Comparison of ENCODE assay signal across 9 cellular contexts in genomic region chr2:158457826-158458616, GRCh38. TPM values are rescaled to one million over a fixed set of nuclear protein-coding genes. Genes with fewer than 3 reads are reported as not detected.
DNase-seq lines count a peak whose midpoint lies in the region; ATAC-seq and TF ChIP-seq lines count a peak whose summit lies in the region.
"Had no signal": no experiment of that assay in that cellular context is flagged by ENCODE, and none has a peak within 500 bp of the region (broad histone marks: within the 10 kb centered on the region; RNA-seq: fewer than 3 reads in every experiment).

No MANE protein-coding gene starts in this region.

- H3K4me3 ChIP-seq in mucosa of rectum (ENCODE audit: low read length in 2 of 2), result peak overlapping the region; percentile 82 to 93

- peak; percentile 52 for ATAC-seq in GM18505 (IDR thresholded peaks at IDR 0.05; ENCODE audit: unreplicated experiment)
- ATAC-seq in HG03025 (IDR thresholded peaks at IDR 0.05; ENCODE audit: low FRiP score, unreplicated experiment), result peak; percentile 55
- ATAC-seq in esophagus mucosa, result peak; percentile 70

- TF ChIP-seq POLR2A in GM18505 (IDR thresholded peaks at IDR 0.05; ENCODE audit: borderline replicate concordance, extremely low read depth, insufficient read depth, insufficient read length), result peak; percentile 37

- H3K27ac ChIP-seq in mucosa of rectum (ENCODE audit: low read depth in 2 of 2, low read length in 2 of 2), result peak overlapping the region; percentile 88 to 93

- H3K27me3 ChIP-seq in mucosa of rectum (ENCODE audit: control insufficient read depth in 2 of 2, insufficient read depth in 2 of 2, low read length in 2 of 2), result no peaks in the 10 kb centered on the region

- H3K9ac ChIP-seq in mucosa of rectum (ENCODE audit: low read depth in 1 of 2, low read length in 2 of 2), result peak overlapping the region; percentile 60 to 86

- H3K4me1 ChIP-seq in mucosa of rectum (ENCODE audit: control insufficient read depth in 2 of 2, insufficient read depth in 2 of 2, low read length in 2 of 2), result peaks cover 9 to 12% of the 10 kb centered on the region in 2 donors

- peak; percentile 12 for TF ChIP-seq CTCF in AG09319 (IDR thresholded peaks at IDR 0.05; ENCODE audit: low read depth, low read length)

- H3K36me3 ChIP-seq in mucosa of rectum (ENCODE audit: control insufficient read depth in 2 of 2, insufficient read depth in 2 of 2, low read length in 2 of 2), result no peaks in the 10 kb centered on the region

- H3K9me3 ChIP-seq in mucosa of rectum (ENCODE audit: control insufficient read depth in 2 of 2, low read length in 2 of 2), result no peaks in the 10 kb centered on the region

- DNase-seq in AG09319 (ENCODE audit: extremely low read depth, low read depth), result no peak
- DNase-seq in NCI-H2227 treated with DMSO at 0.1 percent for 48 hours (lab: John Stamatoyannopoulos, UW), result peak; percentile 76
- DNase-seq in activated CD8-positive, alpha-beta memory T cell treated with anti-CD3 and anti-CD28 coated beads, Interleukin-2, amount 50 U/mL, for 4 hours, result peak; percentile 63
- peak; percentile 30 to 75 (median 58) for DNase-seq in stimulated activated naive CD4-positive, alpha-beta T cell (lab: John Stamatoyannopoulos, UW)

RNA-seq across cellular contexts. Expression of gene PKP4, which starts 1.3 kb away (rescaled TPM):
- total RNA-seq in esophagus mucosa, result 48.7 TPM

RNA-seq across cellular contexts. Expression of gene CCDC148, which starts 1.5 kb away (rescaled TPM):
- total RNA-seq in esophagus mucosa, result 0.32 TPM
- total RNA-seq: activated CD8-positive, alpha-beta memory T cell treated with anti-CD3 and anti-CD28 coated beads for 36 hours had no signal
